ENCODE assay signal across 12 cellular contexts in the genomic region with DNA sequence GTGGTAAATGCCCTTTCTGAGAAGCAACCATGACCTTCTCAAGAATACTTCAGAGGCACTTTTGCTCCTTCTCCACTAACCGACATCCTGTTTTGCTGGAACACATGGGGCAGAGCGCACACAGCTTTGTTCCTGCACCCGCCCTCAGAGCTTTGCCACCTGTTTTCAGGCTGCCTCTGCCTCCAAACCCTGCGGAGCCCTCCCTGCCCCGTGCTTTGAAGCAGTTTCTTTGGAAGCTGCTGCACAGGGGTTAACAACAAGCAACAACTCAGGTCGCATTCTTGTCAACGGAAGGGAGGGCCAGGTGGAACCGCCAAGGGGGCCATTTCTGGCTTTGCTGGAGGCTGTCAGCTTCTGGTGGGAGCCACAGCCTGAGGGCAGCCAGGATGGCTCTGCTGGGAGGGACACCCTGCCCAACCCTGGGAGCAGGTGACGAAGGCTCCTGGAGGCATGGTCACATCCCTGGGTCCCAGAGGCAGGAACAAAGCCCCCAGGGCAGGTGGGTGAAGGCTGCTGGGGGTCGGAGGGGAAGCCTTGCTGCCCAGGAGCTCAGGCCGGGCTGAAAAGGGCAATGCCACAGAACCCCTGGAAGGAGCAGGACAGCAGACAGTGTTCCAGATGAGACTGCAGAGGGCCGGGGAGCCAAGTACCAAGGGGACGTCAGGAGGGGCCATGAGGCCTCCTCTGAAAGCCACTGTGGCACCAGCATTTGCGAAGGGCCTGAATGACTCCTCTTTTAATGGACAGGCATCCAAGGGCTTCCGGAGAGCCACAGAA. TPM values are rescaled to one million over a fixed set of nuclear protein-coding genes. Genes with fewer than 3 reads are reported as not detected.
A peak's percentile ranks its signal among the peaks of the same experiment; 100 is the strongest.
DNase-seq lines count a peak whose midpoint lies in the region; ATAC-seq and TF ChIP-seq lines count a peak whose summit lies in the region.
"Had no signal": no experiment of that assay in that cellular context is flagged by ENCODE, and none has a peak within 500 bp of the region (broad histone marks: within the 10 kb centered on the region; RNA-seq: fewer than 3 reads in every experiment).

No MANE protein-coding gene starts in this region.

- no peaks in the 10 kb centered on the region for H3K36me3 Mint-ChIP-seq in stimulated activated naive CD8-positive, alpha-beta T cell treated with anti-CD3 and anti-CD28 coated beads, Interleukin-15, Interleukin-2, amounts not matched to agents 100 ng/mL and 50 ng/mL, for 24 hours (ENCODE audit: low read depth)
- H3K36me3 Mint-ChIP-seq: natural killer cell had no signal

- peak overlapping the region; percentile 76 for H3K4me3 Mint-ChIP-seq in stimulated activated naive CD8-positive, alpha-beta T cell treated with anti-CD3 and anti-CD28 coated beads, Interleukin-15, Interleukin-2, amounts not matched to agents 100 ng/mL and 50 ng/mL, for 24 hours
- H3K4me3 Mint-ChIP-seq: natural killer cell had no signal

- peak overlapping the region; percentile 89 for H3K27ac Mint-ChIP-seq in stimulated activated naive CD8-positive, alpha-beta T cell treated with anti-CD3 and anti-CD28 coated beads, Interleukin-15, Interleukin-2, amounts not matched to agents 100 ng/mL and 50 ng/mL, for 24 hours
- H3K27ac Mint-ChIP-seq: natural killer cell had no signal

- intact Hi-C loops in mucosa of descending colon (cut with DNase I, micrococcal nuclease): no loop called here

- peaks cover 3% of the 10 kb centered on the region for H3K4me1 ChIP-seq in mucosa of descending colon (ENCODE audit: low read depth)

- H3K4me3 ChIP-seq in mucosa of descending colon (no peak overlapping the region), foreskin fibroblast (ENCODE audit: low read depth in 1 of 2, low read length in 2 of 2) (no peak overlapping the region)
- H3K4me3 ChIP-seq: cardiac muscle cell had no signal

- TF ChIP-seq CTCF in mucosa of descending colon (IDR thresholded peaks at IDR 0.05): no peak
- TF ChIP-seq CTCF in foreskin fibroblast (IDR thresholded peaks at IDR 0.05; ENCODE audit: low read depth, low read length): no peak

- peak; percentile 25 for ATAC-seq in mucosa of descending colon
- no peak for ATAC-seq in GM18517 (IDR thresholded peaks at IDR 0.05; ENCODE audit: unreplicated experiment)

- peak in 4 of 5 experiments; percentile 17 to 99 (median 34) for DNase-seq in T-helper 2 cell
- peak; percentile 65 for DNase-seq in activated T-helper 1 cell treated with Interleukin-2 at 50 U/mL for 16 hours (ENCODE audit: low read depth)
- DNase-seq in mucosa of descending colon: no peak
- DNase-seq in NCI-H2196 treated with DMSO at 0.1 percent for 48 hours (lab: John Stamatoyannopoulos, UW; ENCODE audit: unreplicated experiment): no peak
- DNase-seq in foreskin fibroblast: no peak
- no peak for DNase-seq in NOMO-1 (lab: John Stamatoyannopoulos, UW; ENCODE audit: unreplicated experiment in 2 of 2)
- DNase-seq: GF-D8, natural killer cell, SHP77 had no signal

- H3K27me3 Mint-ChIP-seq in stimulated activated naive CD8-positive, alpha-beta T cell treated with anti-CD3 and anti-CD28 coated beads, Interleukin-15, Interleukin-2, amounts not matched to agents 100 ng/mL and 50 ng/mL, for 24 hours: no peaks in the 10 kb centered on the region

- peaks cover 63% of the 10 kb centered on the region for H3K4me1 Mint-ChIP-seq in stimulated activated naive CD8-positive, alpha-beta T cell treated with anti-CD3 and anti-CD28 coated beads, Interleukin-15, Interleukin-2, amounts not matched to agents 100 ng/mL and 50 ng/mL, for 24 hours (ENCODE audit: low read depth)

- no peaks in the 10 kb centered on the region for H3K9me3 ChIP-seq in mucosa of descending colon

- no peaks in the 10 kb centered on the region for H3K36me3 ChIP-seq in mucosa of descending colon (ENCODE audit: low read depth)
- H3K36me3 ChIP-seq: cardiac muscle cell had no signal

- no peaks in the 10 kb centered on the region for H3K9me3 Mint-ChIP-seq in stimulated activated naive CD8-positive, alpha-beta T cell treated with anti-CD3 and anti-CD28 coated beads, Interleukin-15, Interleukin-2, amounts not matched to agents 100 ng/mL and 50 ng/mL, for 24 hours
- H3K9me3 Mint-ChIP-seq: natural killer cell had no signal

RNA-seq across cellular contexts. Expression of a gene that starts 46.8 kb away (rescaled TPM):
- total RNA-seq in mucosa of descending colon: 10 to 100 TPM; 65.1 to 69.6 (median 68.6) TPM

RNA-seq across cellular contexts. Expression of a gene that starts 49.3 kb away (rescaled TPM):
- total RNA-seq in mucosa of descending colon: 10 to 100 TPM in 1 of 3 donors, 1 to 10 TPM in 2; 1.4 to 28.8 (median 2.8) TPM
- total RNA-seq: cardiac muscle cell had no signal

Comparison
In these comparisons a context has a peak if more than half of its experiments do, and no peak if none do; other contexts are left out.
1. DNase-seq: peak in T-helper 2 cell (4 of 5) and activated T-helper 1 cell treated with Interleukin-2 at 50 U/mL for 16 hours (single experiment); none in mucosa of descending colon (0 of 3), NCI-H2196 treated with DMSO at 0.1 percent for 48 hours (single experiment), foreskin fibroblast (0 of 2) and NOMO-1 (0 of 2).